ENCODE assay signal across 23 cellular contexts in genomic region chr1:170695955-170696590, GRCh38. TPM values are rescaled to one million over a fixed set of nuclear protein-coding genes. Genes with fewer than 3 reads are reported as not detected.
DNase-seq lines count a peak whose midpoint lies in the region; TF ChIP-seq lines count a peak whose summit lies in the region.
"Had no signal": no experiment of that assay in that cellular context is flagged by ENCODE, and none has a peak within 500 bp of the region (broad histone marks: within the 10 kb centered on the region; RNA-seq: fewer than 3 reads in every experiment).

No MANE protein-coding gene starts in this region.

- peaks cover 3 to 7% (median 5%) of the 10 kb centered on the region in 3 donors for H3K27me3 Mint-ChIP-seq in CD14-positive monocyte (ENCODE audit: low read depth in 3 of 3)

- DNase-seq in SK-N-MC (ENCODE audit: low read depth, low spot score), result no peak
- DNase-seq in fibroblast of the aortic adventitia (ENCODE audit: low read depth), result peak; percentile 61
- DNase-seq in CD14-positive monocyte (ENCODE audit: low spot score), result no peak
- DNase-seq in HPDE6-E6E7 (ENCODE audit: extremely low spot score), result no peak
- no peak for DNase-seq in DMS 273 (lab: John Stamatoyannopoulos, UW; ENCODE audit: unreplicated experiment)
- DNase-seq: activated CD8-positive, alpha-beta T cell treated with anti-CD3 and anti-CD28 coated beads, Interleukin-2, amount 10 ng/mL, durations not matched to agents 7 days and 5 days; activated effector memory CD4-positive, alpha-beta T cell treated with Interleukin-2 at 50 U/mL for 16 hours; DMS79 treated with DMSO at 0.1 percent for 48 hours; H7; KBM-7; NCI-H1436 treated with DMSO at 0.1 percent for 48 hours; NCI-H82; stimulated activated CD4-positive, alpha-beta T cell treated with anti-CD3 and anti-CD28 coated beads, Interleukin-15, amount 100 ng/mL, for 24 hours; stimulated activated naive CD4-positive, alpha-beta T cell treated with Interleukin-2 at 50 U/mL for 16 hours; T-helper 2 cell; thyroid gland had no signal

- H3K9me3 ChIP-seq in SK-N-MC (ENCODE audit: low read depth, low read length) (no peaks in the 10 kb centered on the region), skeletal muscle satellite cell (replicated peaks; ENCODE audit: low read length) (no peaks in the 10 kb centered on the region)
- H3K9me3 ChIP-seq: BLaER1, thyroid gland had no signal

- TF ChIP-seq CTCF in fibroblast of the aortic adventitia (IDR thresholded peaks at IDR 0.05; ENCODE audit: insufficient read depth, low read length) (no peak), CD14-positive monocyte (IDR thresholded peaks at IDR 0.05) (no peak)

- peaks cover 85% of the 10 kb centered on the region for H3K79me2 ChIP-seq in ACC112 (ENCODE audit: control insufficient read depth, insufficient read depth, low read length, unreplicated experiment)

- H2AFZ ChIP-seq in ACC112 (ENCODE audit: low read length, unreplicated experiment), result no peak overlapping the region

- H3K36me3 ChIP-seq in ACC112 (ENCODE audit: insufficient read depth, low read length) (no peaks in the 10 kb centered on the region), SK-N-MC (ENCODE audit: insufficient read depth, low read length) (no peaks in the 10 kb centered on the region), skeletal muscle satellite cell (ENCODE audit: insufficient read depth, low read length) (no peaks in the 10 kb centered on the region)
- H3K36me3 ChIP-seq: BLaER1, thyroid gland had no signal

- no peaks in the 10 kb centered on the region for H3K36me3 Mint-ChIP-seq in CD14-positive monocyte
- H3K36me3 Mint-ChIP-seq: activated naive CD8-positive, alpha-beta T cell had no signal

- H3K4me3 Mint-ChIP-seq in CD14-positive monocyte, result no peak overlapping the region
- H3K4me3 Mint-ChIP-seq: activated CD8-positive, alpha-beta T cell treated with anti-CD3 and anti-CD28 coated beads, Interleukin-2, amount 10 ng/mL, durations not matched to agents 7 days and 5 days; activated naive CD8-positive, alpha-beta T cell; neural crest cell had no signal

- H3K4me1 ChIP-seq in ACC112 (ENCODE audit: control insufficient read depth, insufficient read depth, low read length, unreplicated experiment), result peaks cover 95% of the 10 kb centered on the region
- H3K4me1 ChIP-seq in skeletal muscle satellite cell (ENCODE audit: control insufficient read depth, insufficient read depth, low read length), result peaks cover 82% of the 10 kb centered on the region
- H3K4me1 ChIP-seq: BLaER1 had no signal

- H3K4me3 ChIP-seq in ACC112 (ENCODE audit: low read depth, low read length) (peak overlapping the region; percentile 32; the same call in 1 of the 2 replicates), SK-N-MC (peak overlapping the region; percentile 35), fibroblast of the aortic adventitia (ENCODE audit: low read depth, low read length) (no peak overlapping the region), skeletal muscle satellite cell (ENCODE audit: low read length) (no peak overlapping the region)
- H3K4me3 ChIP-seq: BLaER1, lung, thyroid gland had no signal

- no peaks in the 10 kb centered on the region for H3K27me3 ChIP-seq in ACC112 (ENCODE audit: insufficient read depth, low read length)
- no peaks in the 10 kb centered on the region for H3K27me3 ChIP-seq in skeletal muscle satellite cell (ENCODE audit: control insufficient read depth, insufficient read depth, low read length)
- H3K27me3 ChIP-seq: BLaER1, thyroid gland had no signal

- H3K27ac Mint-ChIP-seq in CD14-positive monocyte, result no peak overlapping the region
- H3K27ac Mint-ChIP-seq: activated CD8-positive, alpha-beta T cell treated with anti-CD3 and anti-CD28 coated beads, Interleukin-2, amount 10 ng/mL, durations not matched to agents 7 days and 5 days; activated naive CD8-positive, alpha-beta T cell had no signal

- H3K4me2 ChIP-seq in skeletal muscle satellite cell (ENCODE audit: low read length), result no peak overlapping the region
- H3K4me2 ChIP-seq: BLaER1 had no signal

- H3K9me3 Mint-ChIP-seq in CD14-positive monocyte, result peaks cover 0 to 4% (median 0%) of the 10 kb centered on the region in 7 donors
- H3K9me3 Mint-ChIP-seq: neural crest cell had no signal

- H3K9ac ChIP-seq in SK-N-MC (ENCODE audit: insufficient read length), result no peak overlapping the region
- H3K9ac ChIP-seq in skeletal muscle satellite cell (ENCODE audit: low read depth, low read length), result peak overlapping the region; percentile 43
- H3K9ac ChIP-seq: BLaER1 had no signal

- intact Hi-C loops in CD14-positive monocyte (cut with micrococcal nuclease), result no loop called here

- no peaks in the 10 kb centered on the region for H3K4me1 Mint-ChIP-seq in CD14-positive monocyte

- H3K27ac ChIP-seq in ACC112 (ENCODE audit: low read depth, low read length), result peak overlapping the region; percentile 96
- peak overlapping the region; percentile 69 for H3K27ac ChIP-seq in SK-N-MC
- H3K27ac ChIP-seq: BLaER1 had no signal

RNA-seq across cellular contexts. Expression of gene PRRX1, which starts 32.1 kb away (rescaled TPM):
- total RNA-seq in fibroblast of the aortic adventitia (ENCODE audit: low replicate concordance), result 411 and 679 TPM in 2 replicates
- total RNA-seq in skeletal muscle satellite cell (2012; rRNA removed), result 228 and 249 TPM in 2 replicates
- not detected for polyA plus RNA-seq in CD14-positive monocyte
- total RNA-seq: activated CD8-positive, alpha-beta T cell treated with anti-CD3 and anti-CD28 coated beads, Interleukin-2, amount 10 ng/mL, durations not matched to agents 7 days and 5 days; H7; HT-29 had no signal

Comparison
In these comparisons a context has a peak if more than half of its experiments do, and no peak if none do; other contexts are left out.
1. H3K4me3 ChIP-seq: peak in ACC112 (single experiment) and SK-N-MC (single experiment); none in fibroblast of the aortic adventitia (single experiment) and skeletal muscle satellite cell (single experiment).